Comparison of ENCODE assay signal across 18 cellular contexts in genomic region chr5:122151640-122152039, GRCh38. TPM values are rescaled to one million over a fixed set of nuclear protein-coding genes. Genes with fewer than 3 reads are reported as not detected.
DNase-seq lines count a peak whose midpoint lies in the region; ATAC-seq and TF ChIP-seq lines count a peak whose summit lies in the region.
"Had no signal": no experiment of that assay in that cellular context is flagged by ENCODE, and none has a peak within 500 bp of the region (broad histone marks: within the 10 kb centered on the region; RNA-seq: fewer than 3 reads in every experiment).

No MANE protein-coding gene starts in this region.

- H3K36me3 ChIP-seq in GM23248 (ENCODE audit: low read depth) (no peaks in the 10 kb centered on the region), skeletal muscle satellite cell (ENCODE audit: insufficient read depth, low read length) (no peaks in the 10 kb centered on the region), mucosa of descending colon (ENCODE audit: low read depth) (no peaks in the 10 kb centered on the region), right lobe of liver (no peaks in the 10 kb centered on the region)

- no peaks in the 10 kb centered on the region for H3K79me2 ChIP-seq in GM23248 (ENCODE audit: insufficient read depth)

- H3K9ac ChIP-seq in GM23248 (peak overlapping the region; percentile 69), skeletal muscle satellite cell (ENCODE audit: low read depth, low read length) (peak overlapping the region; percentile 66)

- peak overlapping the region; percentile 79 for H3K4me2 ChIP-seq in GM23248 (ENCODE audit: unreplicated experiment)
- peak overlapping the region; percentile 63 for H3K4me2 ChIP-seq in skeletal muscle satellite cell (ENCODE audit: low read length)

- H3K4me1 ChIP-seq in GM23248 (ENCODE audit: insufficient read depth): peaks cover 68% of the 10 kb centered on the region
- peaks cover 57% of the 10 kb centered on the region for H3K4me1 ChIP-seq in skeletal muscle satellite cell (ENCODE audit: control insufficient read depth, insufficient read depth, low read length)
- H3K4me1 ChIP-seq in mucosa of descending colon (ENCODE audit: low read depth): no peaks in the 10 kb centered on the region
- no peaks in the 10 kb centered on the region for H3K4me1 ChIP-seq in right lobe of liver

- H3K27me3 ChIP-seq in GM23248 (replicated peaks; ENCODE audit: insufficient read depth) (no peaks in the 10 kb centered on the region), skeletal muscle satellite cell (ENCODE audit: control insufficient read depth, insufficient read depth, low read length) (no peaks in the 10 kb centered on the region), right lobe of liver (no peaks in the 10 kb centered on the region)

- no peaks in the 10 kb centered on the region for H4K20me1 ChIP-seq in GM23248 (ENCODE audit: insufficient read depth)

- H3K9me3 ChIP-seq in GM23248 (ENCODE audit: low read depth) (no peaks in the 10 kb centered on the region), skeletal muscle satellite cell (replicated peaks; ENCODE audit: low read length) (no peaks in the 10 kb centered on the region), mucosa of descending colon (no peaks in the 10 kb centered on the region), right lobe of liver (no peaks in the 10 kb centered on the region)

- H2AFZ ChIP-seq in GM23248: no peak overlapping the region

- TF ChIP-seq CTCF in mucosa of descending colon (IDR thresholded peaks at IDR 0.05) (no peak), right lobe of liver (IDR thresholded peaks at IDR 0.05) (no peak)

- H3F3A ChIP-seq in GM23248 (ENCODE audit: insufficient read depth): peaks cover 56% of the 10 kb centered on the region

- H3K4me3 ChIP-seq in GM23248: peak overlapping the region; percentile 12; the same call in 1 of the 2 replicates
- no peak overlapping the region for H3K4me3 ChIP-seq in skeletal muscle satellite cell (ENCODE audit: low read length)
- H3K4me3 ChIP-seq in mucosa of descending colon: no peak overlapping the region
- H3K4me3 ChIP-seq in right lobe of liver: no peak overlapping the region

- H3K27me3 Mint-ChIP-seq in activated CD4-positive, alpha-beta T cell treated with anti-CD3 and anti-CD28 coated beads, Interleukin-2, amount 10 ng/mL, durations not matched to agents 24 days and 14 days: no peaks in the 10 kb centered on the region
- H3K27me3 Mint-ChIP-seq: central memory CD8-positive, alpha-beta T cell; stimulated activated naive CD8-positive, alpha-beta T cell treated with anti-CD3 and anti-CD28 coated beads, Interleukin-15, amount 100 ng/mL, for 72 hours had no signal

- 2 to 3% methylated on average over 4 of the region's 4 CpGs for WGBS in GM23248 (ENCODE audit: low coverage in 1 of 2, low lambda C conversion rate in 2 of 2, missing lambda C conversion rate in 2 of 2), 2 experiments
- WGBS in right lobe of liver (ENCODE audit: insufficient coverage, low coverage, low lambda C conversion rate, missing lambda C conversion rate): 71% methylated on average over 4 of the region's 4 CpGs

- H3K27ac ChIP-seq in GM23248 (peak overlapping the region; percentile 95), right lobe of liver (no peak overlapping the region)
- H3K27ac ChIP-seq: epithelial cell of prostate, HL-60 had no signal

- no peak overlapping the region for H3K27ac Mint-ChIP-seq in activated CD4-positive, alpha-beta T cell treated with anti-CD3 and anti-CD28 coated beads, Interleukin-2, amount 10 ng/mL, durations not matched to agents 24 days and 14 days

- no peaks in the 10 kb centered on the region for H3K4me1 Mint-ChIP-seq in activated CD4-positive, alpha-beta T cell treated with anti-CD3 and anti-CD28 coated beads, Interleukin-2, amount 10 ng/mL, durations not matched to agents 24 days and 14 days
- H3K4me1 Mint-ChIP-seq: central memory CD8-positive, alpha-beta T cell had no signal

- in situ Hi-C loops in GM23248 (cut with MboI): loop anchor here (25.0 kb wide), 1 partner anchor 189 kb away; the partner anchor contains the start of gene SRFBP1

- H3K9me2 ChIP-seq in GM23248 (ENCODE audit: insufficient read depth): no peaks in the 10 kb centered on the region

- no peaks in the 10 kb centered on the region for H3K9me3 Mint-ChIP-seq in activated CD4-positive, alpha-beta T cell treated with anti-CD3 and anti-CD28 coated beads, Interleukin-2, amount 10 ng/mL, durations not matched to agents 24 days and 14 days
- H3K9me3 Mint-ChIP-seq: CD4-positive, CD25-positive, alpha-beta regulatory T cell; central memory CD8-positive, alpha-beta T cell; stimulated activated naive CD8-positive, alpha-beta T cell treated with anti-CD3 and anti-CD28 coated beads, Interleukin-15, amount 100 ng/mL, for 72 hours had no signal

- intact Hi-C loops in activated CD4-positive, alpha-beta T cell treated with anti-CD3 and anti-CD28 coated beads, Interleukin-2, amount 10 ng/mL, durations not matched to agents 24 days and 14 days (cut with micrococcal nuclease): no loop called here
- intact Hi-C loops in mucosa of descending colon (cut with DNase I, micrococcal nuclease): no loop called here
- intact Hi-C loops in right lobe of liver (cut with DNase I): no loop called here

- H3K4me3 Mint-ChIP-seq in activated CD4-positive, alpha-beta T cell treated with anti-CD3 and anti-CD28 coated beads, Interleukin-2, amount 10 ng/mL, durations not matched to agents 24 days and 14 days: no peak overlapping the region
- H3K4me3 Mint-ChIP-seq: CD4-positive, CD25-positive, alpha-beta regulatory T cell; central memory CD8-positive, alpha-beta T cell; stimulated activated naive CD8-positive, alpha-beta T cell treated with anti-CD3 and anti-CD28 coated beads, Interleukin-15, amount 100 ng/mL, for 72 hours had no signal

- no peaks in the 10 kb centered on the region for H3K36me3 Mint-ChIP-seq in activated CD4-positive, alpha-beta T cell treated with anti-CD3 and anti-CD28 coated beads, Interleukin-2, amount 10 ng/mL, durations not matched to agents 24 days and 14 days (ENCODE audit: low read depth)
- H3K36me3 Mint-ChIP-seq: CD4-positive, CD25-positive, alpha-beta regulatory T cell had no signal

- ATAC-seq in mucosa of descending colon (no peak), right lobe of liver (no peak), HG03354 (IDR thresholded peaks at IDR 0.05; ENCODE audit: poor library complexity, severe bottlenecking, unreplicated experiment) (no peak)
- ATAC-seq: stimulated activated naive CD8-positive, alpha-beta T cell treated with anti-CD3 and anti-CD28 coated beads, Interleukin-15, amount 100 ng/mL, for 72 hours had no signal

- DNase-seq in GM23248 (peak; percentile 92), amniotic stem cell (lab: John Stamatoyannopoulos, UW) (peak; percentile 34), glomerular visceral epithelial cell (ENCODE audit: extremely low spot score) (peak; percentile 82), mucosa of descending colon (no peak), right lobe of liver (no peak)
- no peak for DNase-seq in activated CD4-positive, alpha-beta T cell treated with anti-CD3 and anti-CD28 coated beads, Interleukin-2, amount 10 ng/mL, durations not matched to agents 24 days and 14 days
- DNase-seq: activated gamma-delta T cell; CD4-positive, CD25-positive, alpha-beta regulatory T cell; GDM1; H7; NCI-H2171; NK-92 treated with Interleukin-12 subunit alpha and Interleukin-12 subunit beta, amount 100 ng/mL, for 24 hours; stimulated activated naive CD8-positive, alpha-beta T cell treated with anti-CD3 and anti-CD28 coated beads, Interleukin-15, amount 100 ng/mL, for 72 hours had no signal

- TF ChIP-seq POLR2A in right lobe of liver (IDR thresholded peaks at IDR 0.05): no peak

RNA-seq across cellular contexts. Expression of gene ZNF474, which starts 22.3 kb away (rescaled TPM):
- 0.43 TPM in 1 of 2 replicates, not detected in the other for total RNA-seq in GM23248 (2014; rRNA removed; shearing (Covaris generic))
- polyA plus RNA-seq in GM23248 (2016; fragmentation: Nextera tagmentation; extraction: Ambion mirVana): 0.21 and 0.23 TPM in 2 replicates
- 0.22 TPM in 1 of 2 replicates, not detected in the other for total RNA-seq in skeletal muscle satellite cell (2012; rRNA removed)
- total RNA-seq in activated CD4-positive, alpha-beta T cell treated with anti-CD3 and anti-CD28 coated beads, Interleukin-2, amount 10 ng/mL, durations not matched to agents 24 days and 14 days: not detected in 2 replicates
- total RNA-seq in mucosa of descending colon: under 1 TPM in 2 of 3 donors, not detected in 1; 0.28 to 0.61 TPM
- under 1 TPM in 1 of 6 experiments, not detected in 5; 0.12 TPM for total RNA-seq in right lobe of liver
- total RNA-seq: H7 had no signal

Comparison
In these comparisons a context has a peak if more than half of its experiments do, and no peak if none do; other contexts are left out.
1. DNase-seq: peak in GM23248 (single experiment), amniotic stem cell (single experiment) and glomerular visceral epithelial cell (single experiment); none in activated CD4-positive, alpha-beta T cell treated with anti-CD3 and anti-CD28 coated beads, Interleukin-2, amount 10 ng/mL, durations not matched to agents 24 days and 14 days (single experiment), mucosa of descending colon (0 of 3) and right lobe of liver (0 of 3).